In genomic region chr6:27132532-27133280, GRCh38 we compare ENCODE assay signal across 8 cellular contexts.
DNase-seq lines count a peak whose midpoint lies in the region; ATAC-seq and TF ChIP-seq lines count a peak whose summit lies in the region.

No MANE protein-coding gene starts in this region.

- H3K36me3 ChIP-seq in GM06990 (ENCODE audit: control insufficient read depth, insufficient read depth, low read length) (no peaks in the 10 kb centered on the region), ovary (no peaks in the 10 kb centered on the region), tibial artery (no peaks in the 10 kb centered on the region)

- H3K4me1 ChIP-seq in ovary (ENCODE audit: insufficient read depth) (no peaks in the 10 kb centered on the region), tibial artery (peaks cover 0 to 14% (median 3%) of the 10 kb centered on the region in 4 donors)

- peak; percentile 96 for DNase-seq in GM06990 (ENCODE audit: extremely low read depth, insufficient read length)
- DNase-seq in NCI-H1048 (lab: John Stamatoyannopoulos, UW): peak; percentile 86
- DNase-seq in SK-N-DZ (ENCODE audit: low spot score): peak; percentile 99
- peak; percentile 94 to 95 for DNase-seq in activated naive CD4-positive, alpha-beta T cell treated with anti-CD3 and anti-CD28 coated beads, Interleukin-2, amount 50 U/mL, for 72 hours (ENCODE audit: low spot score in 2 of 2)
- DNase-seq in Right ventricle myocardium superior: peak; percentile 87
- DNase-seq in ovary: peak; percentile 71 to 87 (median 77)
- peak; percentile 92 to 95 for DNase-seq in tibial artery

- no peak overlapping the region for H3K27ac Mint-ChIP-seq in activated naive CD4-positive, alpha-beta T cell treated with anti-CD3 and anti-CD28 coated beads, Interleukin-2, amount 50 U/mL, for 72 hours

- H3K4me3 ChIP-seq in GM06990 (replicated peaks; ENCODE audit: low read depth, low read length) (peak overlapping the region; percentile 69), ovary (peak overlapping the region; percentile 56), tibial artery (peak overlapping the region; percentile 58 to 63)

- peak; percentile 68 for TF ChIP-seq POLR2A in ovary (IDR thresholded peaks at IDR 0.05)

- intact Hi-C loops in Right ventricle myocardium superior (cut with DNase I): no loop called here
- intact Hi-C loops in ovary (cut with DNase I): loop anchor here in 2 of 4 donors (10.0 kb wide), 1 partner anchor 1108 kb away; a partner anchor contains a TSS
- intact Hi-C loops in tibial artery (cut with DNase I; ENCODE audit: low total_unique reads): loop anchor here (2.0 to 10.0 kb wide), 2 partner anchors 346 to 1078 kb away; a partner anchor contains a TSS

- WGBS in ovary, 3 donors: 1% methylated on average over 41 to 53 of the region's 53 CpGs

- H3K36me3 Mint-ChIP-seq in activated naive CD4-positive, alpha-beta T cell treated with anti-CD3 and anti-CD28 coated beads, Interleukin-2, amount 50 U/mL, for 72 hours: peaks cover 0 to 4% of the 10 kb centered on the region in 2 donors

- ATAC-seq in HG02588 (IDR thresholded peaks at IDR 0.05; ENCODE audit: unreplicated experiment) (peak; percentile 79), Right ventricle myocardium superior (ENCODE audit: poor library complexity) (peak; percentile 96)
- peak; percentile 79 to 87 for ATAC-seq in activated naive CD4-positive, alpha-beta T cell treated with anti-CD3 and anti-CD28 coated beads, Interleukin-2, amount 50 U/mL, for 72 hours

- H3K9me3 Mint-ChIP-seq in activated naive CD4-positive, alpha-beta T cell treated with anti-CD3 and anti-CD28 coated beads, Interleukin-2, amount 50 U/mL, for 72 hours: no peaks in the 10 kb centered on the region

- TF ChIP-seq CTCF in GM06990 (IDR thresholded peaks at IDR 0.05; ENCODE audit: insufficient read depth, low read length, poor library complexity, severe bottlenecking): no peak
- TF ChIP-seq CTCF in ovary (IDR thresholded peaks at IDR 0.05): no peak
- TF ChIP-seq CTCF in tibial artery (IDR thresholded peaks at IDR 0.05): peak in 1 of 2 experiments; percentile 10

- no peaks in the 10 kb centered on the region for H3K27me3 ChIP-seq in GM06990 (replicated peaks; ENCODE audit: control insufficient read depth, insufficient read depth, low read length)
- no peaks in the 10 kb centered on the region for H3K27me3 ChIP-seq in ovary
- no peaks in the 10 kb centered on the region for H3K27me3 ChIP-seq in tibial artery

- H3K9me3 ChIP-seq in ovary: no peaks in the 10 kb centered on the region
- H3K9me3 ChIP-seq in tibial artery: no peaks in the 10 kb centered on the region

- no peak for TF ChIP-seq EP300 in ovary (IDR thresholded peaks at IDR 0.05)

- peak overlapping the region; percentile 15 to 64 for H3K27ac ChIP-seq in ovary
- peak overlapping the region; percentile 81 to 84 for H3K27ac ChIP-seq in tibial artery

Comparison
In these comparisons a context has a peak if more than half of its experiments do, and no peak if none do; other contexts are left out.
1. Peak in every context shown above with its lines: DNase-seq, ATAC-seq, H3K4me3 ChIP-seq and H3K27ac ChIP-seq.